Comparison of ENCODE assay signal across 17 cellular contexts in genomic region chr12:64688715-64689114, GRCh38.
DNase-seq lines count a peak whose midpoint lies in the region; ATAC-seq and TF ChIP-seq lines count a peak whose summit lies in the region.
"Had no signal": no experiment of that assay in that cellular context is flagged by ENCODE, and none has a peak within 500 bp of the region (broad histone marks: within the 10 kb centered on the region; RNA-seq: fewer than 3 reads in every experiment).

No MANE protein-coding gene starts in this region.

- H3K27me3 Mint-ChIP-seq in activated CD8-positive, alpha-beta memory T cell treated with anti-CD3 and anti-CD28 coated beads, Interleukin-2, amount 10 ng/mL, durations not matched to agents 7 days and 5 days: no peaks in the 10 kb centered on the region

- peaks cover 51% of the 10 kb centered on the region for H3K4me1 Mint-ChIP-seq in activated CD8-positive, alpha-beta memory T cell treated with anti-CD3 and anti-CD28 coated beads, Interleukin-2, amount 10 ng/mL, durations not matched to agents 7 days and 5 days

- H3K27ac Mint-ChIP-seq in activated CD8-positive, alpha-beta memory T cell treated with anti-CD3 and anti-CD28 coated beads, Interleukin-2, amount 10 ng/mL, durations not matched to agents 7 days and 5 days: peak overlapping the region; percentile 50

- peaks cover 55% of the 10 kb centered on the region for H3K36me3 Mint-ChIP-seq in activated CD8-positive, alpha-beta memory T cell treated with anti-CD3 and anti-CD28 coated beads, Interleukin-2, amount 10 ng/mL, durations not matched to agents 7 days and 5 days

- no peaks in the 10 kb centered on the region for H3K9me3 Mint-ChIP-seq in activated CD8-positive, alpha-beta memory T cell treated with anti-CD3 and anti-CD28 coated beads, Interleukin-2, amount 10 ng/mL, durations not matched to agents 7 days and 5 days (ENCODE audit: low read depth)

- H3K4me1 ChIP-seq in gastroesophageal sphincter: peaks cover 2 to 69% (median 11%) of the 10 kb centered on the region in 3 donors

- 64 to 83% methylated on average over 6 to 7 of the region's 7 CpGs for WGBS in gastroesophageal sphincter (ENCODE audit: low coverage in 1 of 2), 2 donors

- H3K27me3 ChIP-seq in gastroesophageal sphincter: no peaks in the 10 kb centered on the region

- ATAC-seq in activated CD8-positive, alpha-beta memory T cell treated with anti-CD3 and anti-CD28 coated beads, Interleukin-2, amount 10 ng/mL, durations not matched to agents 7 days and 5 days: no peak
- no peak for ATAC-seq in gastroesophageal sphincter
- peak; percentile 62 for ATAC-seq in sciatic nerve

- H3K27ac ChIP-seq in VCaP (peak overlapping the region; percentile 90), gastroesophageal sphincter (peak overlapping the region in 3 of 4 donors; percentile 56 to 70 (median 59))
- H3K27ac ChIP-seq: KMS-11 had no signal

- TF ChIP-seq POLR2A in gastroesophageal sphincter (IDR thresholded peaks at IDR 0.05): no peak

- no peak for DNase-seq in activated CD8-positive, alpha-beta memory T cell treated with anti-CD3 and anti-CD28 coated beads, Interleukin-2, amount 10 ng/mL, durations not matched to agents 7 days and 5 days
- no peak for DNase-seq in activated CD8-positive, alpha-beta memory T cell treated with anti-CD3 and anti-CD28 coated beads, Interleukin-2, amount 50 U/mL, for 48 hours
- DNase-seq in sciatic nerve (ENCODE audit: low spot score) (no peak), NCI-H1105 treated with DMSO at 0.1 percent for 48 hours (lab: John Stamatoyannopoulos, UW) (no peak), NCI-H524 treated with DMSO at 0.1 percent for 48 hours (lab: John Stamatoyannopoulos, UW) (no peak)
- DNase-seq in activated CD8-positive, alpha-beta memory T cell treated with anti-CD3 and anti-CD28 coated beads, Interleukin-2, amount 50 U/mL, for 4 hours: no peak
- DNase-seq: activated CD4-positive, alpha-beta T cell treated with anti-CD3 and anti-CD28 coated beads, Interleukin-2, amount 50 U/mL, for 4 hours; central memory CD4-positive, alpha-beta T cell; EL; foreskin melanocyte; NCI-H1105; NCI-H345; stimulated activated CD4-positive, alpha-beta T cell treated with anti-CD3 and anti-CD28 coated beads, Interleukin-4, amount 100 ng/mL, for 4 hours; T1000 had no signal

- intact Hi-C loops in sciatic nerve (cut with DNase I): no loop called here

- no peak overlapping the region for H3K4me3 Mint-ChIP-seq in activated CD8-positive, alpha-beta memory T cell treated with anti-CD3 and anti-CD28 coated beads, Interleukin-2, amount 10 ng/mL, durations not matched to agents 7 days and 5 days

- CTCF ChIA-PET in activated CD8-positive, alpha-beta memory T cell treated with anti-CD3 and anti-CD28 coated beads, Interleukin-2, amount 10 ng/mL, durations not matched to agents 7 days and 5 days (lab: Charles Lee): interaction anchor here (1.2 to 2.2 kb wide), 4 partner anchors 9 to 139 kb away, joined by 3 to 14 read pairs (median 8); no protein-coding TSS in a partner anchor

- TF ChIP-seq EP300 in gastroesophageal sphincter (IDR thresholded peaks at IDR 0.05): no peak

- no peak overlapping the region for H3K4me3 ChIP-seq in gastroesophageal sphincter

- no peaks in the 10 kb centered on the region for H3K9me3 ChIP-seq in gastroesophageal sphincter

- TF ChIP-seq CTCF in VCaP (conservative IDR thresholded peaks at IDR 0.05) (no peak), gastroesophageal sphincter (IDR thresholded peaks at IDR 0.05) (no peak)

- H3K36me3 ChIP-seq in gastroesophageal sphincter: peaks cover 0 to 37% of the 10 kb centered on the region in 2 donors
